Comparison of ENCODE assay signal across 25 cellular contexts in the genomic region with DNA sequence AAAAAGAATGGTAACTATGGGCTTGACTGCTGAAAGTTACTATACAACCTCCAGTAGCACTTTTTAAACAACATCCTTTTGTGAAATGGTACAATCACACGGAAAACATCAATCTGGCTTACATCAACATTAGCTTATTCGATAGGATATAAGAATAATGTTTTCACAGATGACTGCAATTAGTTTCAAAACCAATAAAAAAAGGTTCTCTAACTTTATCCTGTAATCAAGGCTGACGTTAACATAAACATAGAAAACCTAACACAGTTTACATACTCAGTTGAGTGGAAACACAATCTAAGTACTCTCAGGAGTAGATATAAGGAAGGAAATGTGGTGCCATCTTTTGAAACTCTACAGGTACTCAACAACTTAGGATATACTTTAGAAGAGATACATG.
"Had no signal": no experiment of that assay in that cellular context is flagged by ENCODE, and none has a peak within 500 bp of the region (broad histone marks: within the 10 kb centered on the region; RNA-seq: fewer than 3 reads in every experiment).

No MANE protein-coding gene starts in this region.

- H3K9ac ChIP-seq: neural progenitor cell had no signal

- DNase-seq: cortex of kidney; effector CD4-positive, alpha-beta T cell; foreskin keratinocyte; heart left ventricle; left cardiac atrium; left lung; mesenchymal stem cell; mucosa of descending colon; naive B cell; stimulated activated CD4-positive, alpha-beta T cell treated with anti-CD3 and anti-CD28 coated beads, Interleukin-2, amount 100 ng/mL, for 24 hours; stimulated activated CD4-positive, alpha-beta T cell treated with anti-CD3 and anti-CD28 coated beads, Interleukin-4, amount 100 ng/mL, for 24 hours; stimulated activated naive CD4-positive, alpha-beta T cell treated with Interleukin-2 at 50 U/mL for 16 hours; stomach; tibial artery had no signal

- ATAC-seq: foreskin keratinocyte; gastroesophageal sphincter; heart left ventricle; left cardiac atrium; left lung; mucosa of descending colon; natural killer cell treated with Interleukin-12 subunit alpha and Interleukin-12 subunit beta and Interleukin-15 and Interleukin-18, amount 100 ng/mL, for 72 hours; sciatic nerve; stimulated activated effector memory CD8-positive, alpha-beta T cell treated with anti-CD3 and anti-CD28 coated beads, Interleukin-12 subunit alpha, Interleukin-12 subunit beta, amount 100 ng/mL, for 72 hours had no signal

- H3K27ac Mint-ChIP-seq: mesothelial cell of epicardium; naive B cell; natural killer cell treated with Interleukin-12 subunit alpha and Interleukin-12 subunit beta and Interleukin-15 and Interleukin-18, amount 100 ng/mL, for 72 hours; neural progenitor cell; stimulated activated effector memory CD8-positive, alpha-beta T cell treated with anti-CD3 and anti-CD28 coated beads, Interleukin-12 subunit alpha, Interleukin-12 subunit beta, amount 100 ng/mL, for 72 hours; type B pancreatic cell had no signal

- H3K27me3 ChIP-seq: foreskin keratinocyte, gastroesophageal sphincter, heart left ventricle, hepatocyte, left lung, neural progenitor cell, right atrium auricular region, stomach, tibial artery had no signal

- H3K4me1 Mint-ChIP-seq: neural progenitor cell had no signal

- H3K4me1 ChIP-seq: neural progenitor cell, prostate gland, right atrium auricular region, tibial artery had no signal

- H3K4me3 ChIP-seq: gastroesophageal sphincter, heart left ventricle, hepatocyte, left lung, mucosa of descending colon, neural progenitor cell, prostate gland, right atrium auricular region, smooth muscle cell, stomach, tibial artery had no signal

- H3K36me3 ChIP-seq: gastroesophageal sphincter, left lung, prostate gland, right atrium auricular region, tibial artery had no signal

- H3K9me3 ChIP-seq: gastroesophageal sphincter, heart left ventricle, left lung, mucosa of descending colon, prostate gland, right atrium auricular region, stomach, tibial artery had no signal

- H3K27ac ChIP-seq: foreskin keratinocyte, gastroesophageal sphincter, heart left ventricle, hepatocyte, left lung, neural progenitor cell, prostate gland, right atrium auricular region, stomach, tibial artery had no signal

- H2AFZ ChIP-seq: hepatocyte, neural progenitor cell had no signal

- H3K4me2 ChIP-seq: hepatocyte, neural progenitor cell, smooth muscle cell had no signal

- H3K27me3 Mint-ChIP-seq: naive B cell; natural killer cell treated with Interleukin-12 subunit alpha and Interleukin-12 subunit beta and Interleukin-15 and Interleukin-18, amount 100 ng/mL, for 72 hours; type B pancreatic cell had no signal

- H3K9me3 Mint-ChIP-seq: naive B cell; natural killer cell treated with Interleukin-12 subunit alpha and Interleukin-12 subunit beta and Interleukin-15 and Interleukin-18, amount 100 ng/mL, for 72 hours; stimulated activated effector memory CD8-positive, alpha-beta T cell treated with anti-CD3 and anti-CD28 coated beads, Interleukin-12 subunit alpha, Interleukin-12 subunit beta, amount 100 ng/mL, for 72 hours; type B pancreatic cell had no signal

- H3K36me3 Mint-ChIP-seq: natural killer cell treated with Interleukin-12 subunit alpha and Interleukin-12 subunit beta and Interleukin-15 and Interleukin-18, amount 100 ng/mL, for 72 hours had no signal

- H3K4me3 Mint-ChIP-seq: mesothelial cell of epicardium; natural killer cell treated with Interleukin-12 subunit alpha and Interleukin-12 subunit beta and Interleukin-15 and Interleukin-18, amount 100 ng/mL, for 72 hours; neural progenitor cell; stimulated activated effector memory CD8-positive, alpha-beta T cell treated with anti-CD3 and anti-CD28 coated beads, Interleukin-12 subunit alpha, Interleukin-12 subunit beta, amount 100 ng/mL, for 72 hours; type B pancreatic cell had no signal
